ENCODE assay signal across 9 cellular contexts in genomic region chr7:152158801-152159587, GRCh38.
DNase-seq lines count a peak whose midpoint lies in the region; ATAC-seq lines count a peak whose summit lies in the region.
"Had no signal": no experiment of that assay in that cellular context is flagged by ENCODE, and none has a peak within 500 bp of the region (broad histone marks: within the 10 kb centered on the region; RNA-seq: fewer than 3 reads in every experiment).

No MANE protein-coding gene starts in this region.

- peaks cover 40% of the 10 kb centered on the region for H3K36me3 Mint-ChIP-seq in T-helper 1 cell treated with Interleukin-12 subunit alpha and Interleukin-12 subunit beta and Interleukin-4 antibody, amounts not matched to agents 30 μg/mL and 1 μg/mL, for 36 hours (ENCODE audit: low read depth)

- peaks cover 4% of the 10 kb centered on the region for H3K4me1 Mint-ChIP-seq in T-helper 1 cell treated with Interleukin-12 subunit alpha and Interleukin-12 subunit beta and Interleukin-4 antibody, amounts not matched to agents 30 μg/mL and 1 μg/mL, for 36 hours (ENCODE audit: low read depth)

- peaks cover 0 to 43% (median 0%) of the 10 kb centered on the region in 11 experiments; a peak in 5 of 22 replicates for H4K20me1 ChIP-seq in BLaER1 treated with 17β-estradiol and CSF1 and Interleukin-3, amounts not matched to agents 10 nM and 100 nM

- peak; percentile 86 for ATAC-seq in HG03045 (IDR thresholded peaks at IDR 0.05; ENCODE audit: unreplicated experiment)

- H3K9me3 Mint-ChIP-seq in T-helper 1 cell treated with Interleukin-12 subunit alpha and Interleukin-12 subunit beta and Interleukin-4 antibody, amounts not matched to agents 30 μg/mL and 1 μg/mL, for 36 hours: no peaks in the 10 kb centered on the region

- no peaks in the 10 kb centered on the region for H3K27me3 Mint-ChIP-seq in T-helper 1 cell treated with Interleukin-12 subunit alpha and Interleukin-12 subunit beta and Interleukin-4 antibody, amounts not matched to agents 30 μg/mL and 1 μg/mL, for 36 hours (ENCODE audit: low read depth)

- no peaks in the 10 kb centered on the region; a peak in 1 of 22 replicates for H3K27me3 ChIP-seq in BLaER1 treated with 17β-estradiol and CSF1 and Interleukin-3, amounts not matched to agents 10 nM and 100 nM

- DNase-seq in GM19238 (ENCODE audit: insufficient read length, low spot score) (peak; percentile 56), midbrain (lab: John Stamatoyannopoulos, UW) (no peak), hepatic stellate cell (ENCODE audit: low spot score) (no peak), NCI-H774 (lab: John Stamatoyannopoulos, UW) (no peak), COLO668 (lab: John Stamatoyannopoulos, UW; ENCODE audit: unreplicated experiment) (no peak)
- DNase-seq: NCI-H146 had no signal

- H3K4me3 ChIP-seq in BLaER1 treated with 17β-estradiol and CSF1 and Interleukin-3, amounts not matched to agents 10 nM and 100 nM: peak overlapping the region in 7 of 10 experiments; percentile 6 to 53 (median 29); a peak in 8 of 20 replicates

- H3K4me2 ChIP-seq in BLaER1 treated with 17β-estradiol and CSF1 and Interleukin-3, amounts not matched to agents 10 nM and 100 nM: peak overlapping the region; percentile 54 to 92 (median 79)

- H3K4me1 ChIP-seq in BLaER1 treated with 17β-estradiol and CSF1 and Interleukin-3, amounts not matched to agents 10 nM and 100 nM: peaks cover 29 to 48% (median 47%) of the 10 kb centered on the region in 10 experiments

- H3K36me3 ChIP-seq in BLaER1 treated with 17β-estradiol and CSF1 and Interleukin-3, amounts not matched to agents 10 nM and 100 nM: peaks cover 77 to 90% (median 82%) of the 10 kb centered on the region in 11 experiments

- peaks cover 0 to 5% (median 0%) of the 10 kb centered on the region in 11 experiments; a peak in 1 of 22 replicates for H3K9me3 ChIP-seq in BLaER1 treated with 17β-estradiol and CSF1 and Interleukin-3, amounts not matched to agents 10 nM and 100 nM (replicated peaks in 1 of 11)

- H3K4me3 Mint-ChIP-seq in T-helper 1 cell treated with Interleukin-12 subunit alpha and Interleukin-12 subunit beta and Interleukin-4 antibody, amounts not matched to agents 30 μg/mL and 1 μg/mL, for 36 hours: no peak overlapping the region

- peak overlapping the region in 10 of 11 experiments; percentile 36 to 93 (median 88); a peak in 21 of 22 replicates for H3K27ac ChIP-seq in BLaER1 treated with 17β-estradiol and CSF1 and Interleukin-3, amounts not matched to agents 10 nM and 100 nM

- peak overlapping the region; percentile 23 for H3K27ac Mint-ChIP-seq in T-helper 1 cell treated with Interleukin-12 subunit alpha and Interleukin-12 subunit beta and Interleukin-4 antibody, amounts not matched to agents 30 μg/mL and 1 μg/mL, for 36 hours

- peak overlapping the region in 10 of 11 experiments; percentile 38 to 78 (median 76); a peak in 19 of 22 replicates for H3K9ac ChIP-seq in BLaER1 treated with 17β-estradiol and CSF1 and Interleukin-3, amounts not matched to agents 10 nM and 100 nM
